Comparison of ENCODE assay signal across 31 cellular contexts in the genomic region with DNA sequence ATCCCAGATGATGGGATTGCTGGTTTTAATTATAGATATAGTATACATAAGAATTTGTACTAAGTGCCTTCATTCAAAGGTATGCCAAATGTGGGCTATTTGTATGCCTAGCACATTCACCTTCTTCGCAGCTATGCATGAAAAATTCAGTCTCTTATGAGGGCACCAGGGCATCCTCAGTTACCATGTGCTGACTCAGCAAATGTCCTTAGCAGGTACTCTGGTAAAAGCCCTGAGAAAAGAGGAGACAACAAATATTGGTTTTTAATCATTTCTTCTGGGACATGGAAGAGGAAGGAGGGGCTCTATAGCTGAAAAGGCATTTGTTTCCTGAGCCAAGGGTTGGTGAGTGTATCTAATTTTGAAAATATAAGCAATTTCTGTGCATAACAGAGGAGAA.
"Had no signal": no experiment of that assay in that cellular context is flagged by ENCODE, and none has a peak within 500 bp of the region (broad histone marks: within the 10 kb centered on the region; RNA-seq: fewer than 3 reads in every experiment).

No MANE protein-coding gene starts in this region.

- H3K27ac ChIP-seq: neutrophil, pancreas, prostate gland, right atrium auricular region, skin epidermis, spleen, suprapubic skin, testis, tibial artery, transverse colon, upper lobe of right lung, uterus had no signal

- H3K27me3 Mint-ChIP-seq: naive thymus-derived CD8-positive, alpha-beta T cell; natural killer cell treated with Interleukin-12 subunit alpha and Interleukin-12 subunit beta and Interleukin-15 and Interleukin-18, amount 100 ng/mL, for 72 hours; stimulated activated memory B cell treated with anti-CD40 and anti-IgM and Interleukin-4, amounts not matched to agents 10 μg/mL and 1 μg/mL and 100 μg/mL, for 72 hours; stimulated activated naive CD8-positive, alpha-beta T cell treated with anti-CD3 and anti-CD28 coated beads, Interleukin-15, amount 100 ng/mL, for 72 hours; type B pancreatic cell had no signal

- H3K4me1 ChIP-seq: pancreas, prostate gland, right atrium auricular region, spleen, suprapubic skin, testis, tibial artery, transverse colon, upper lobe of right lung, uterus had no signal

- H3K36me3 ChIP-seq: neutrophil, pancreas, prostate gland, right atrium auricular region, spleen, suprapubic skin, tibial artery, transverse colon, upper lobe of right lung, uterus had no signal

- H3K9me3 ChIP-seq: neutrophil, pancreas, prostate gland, suprapubic skin, testis, transverse colon, upper lobe of right lung, uterus had no signal

- FAIRE-seq: pancreas had no signal

- H3K4me2 ChIP-seq: smooth muscle cell had no signal

- H3K4me3 ChIP-seq: pancreas, prostate gland, right atrium auricular region, skin epidermis, smooth muscle cell, spleen, suprapubic skin, testis, tibial artery, transverse colon, upper lobe of right lung, uterus had no signal

- ATAC-seq: naive thymus-derived CD8-positive, alpha-beta T cell; natural killer cell treated with Interleukin-12 subunit alpha and Interleukin-12 subunit beta and Interleukin-15 and Interleukin-18, amount 100 ng/mL, for 72 hours; pancreas; sciatic nerve; stimulated activated memory B cell treated with anti-CD40 and anti-IgM and Interleukin-4, amounts not matched to agents 10 μg/mL and 1 μg/mL and 100 μg/mL, for 72 hours; stimulated activated naive CD8-positive, alpha-beta T cell treated with anti-CD3 and anti-CD28 coated beads, Interleukin-15, amount 100 ng/mL, for 72 hours; stimulated activated naive CD8-positive, alpha-beta T cell treated with anti-CD3 and anti-CD28 coated beads, Interleukin-15, Interleukin-2, amounts not matched to agents 100 U/mL and 50 U/mL, for 24 hours; upper lobe of right lung had no signal

- H3K4me1 Mint-ChIP-seq: naive thymus-derived CD8-positive, alpha-beta T cell; nephron progenitor cell; neural crest cell; stimulated activated memory B cell treated with anti-CD40 and anti-IgM and Interleukin-4, amounts not matched to agents 10 μg/mL and 1 μg/mL and 100 μg/mL, for 72 hours; stimulated activated naive CD8-positive, alpha-beta T cell treated with anti-CD3 and anti-CD28 coated beads, Interleukin-15, amount 100 ng/mL, for 72 hours had no signal

- H3K27ac Mint-ChIP-seq: naive thymus-derived CD8-positive, alpha-beta T cell; natural killer cell treated with Interleukin-12 subunit alpha and Interleukin-12 subunit beta and Interleukin-15 and Interleukin-18, amount 100 ng/mL, for 72 hours; nephron progenitor cell; stimulated activated memory B cell treated with anti-CD40 and anti-IgM and Interleukin-4, amounts not matched to agents 10 μg/mL and 1 μg/mL and 100 μg/mL, for 72 hours; stimulated activated naive CD8-positive, alpha-beta T cell treated with anti-CD3 and anti-CD28 coated beads, Interleukin-15, amount 100 ng/mL, for 72 hours; type B pancreatic cell had no signal

- DNase-seq: naive thymus-derived CD8-positive, alpha-beta T cell; nephron progenitor cell; nucleus accumbens; pancreas; retina; spleen; stimulated activated CD4-positive, alpha-beta T cell treated with anti-CD3 and anti-CD28 coated beads, Interleukin-12 subunit alpha, Interleukin-12 subunit beta, amount 100 ng/mL, for 4 hours; stimulated activated CD4-positive, alpha-beta T cell treated with anti-CD3 and anti-CD28 coated beads, Interleukin-1b, Interleukin-23, amount 100 ng/mL, for 48 hours; stimulated activated CD4-positive, alpha-beta T cell treated with anti-CD3 and anti-CD28 coated beads, Interleukin-4, amount 100 ng/mL, for 1 hour; stimulated activated CD4-positive, alpha-beta T cell treated with anti-CD3 and anti-CD28 coated beads, Interleukin-4, amount 100 ng/mL, for 4 hours; stimulated activated CD8-positive, alpha-beta memory T cell treated with anti-CD3 and anti-CD28 coated beads, Interleukin-4, amount 100 ng/mL, for 48 hours; stimulated activated naive CD4-positive, alpha-beta T cell; stimulated activated naive CD8-positive, alpha-beta T cell treated with anti-CD3 and anti-CD28 coated beads, Interleukin-15, amount 100 ng/mL, for 72 hours; stimulated activated naive CD8-positive, alpha-beta T cell treated with anti-CD3 and anti-CD28 coated beads, Interleukin-15, Interleukin-2, amounts not matched to agents 100 U/mL and 50 U/mL, for 24 hours; substantia nigra; testis; tibial artery; transverse colon; upper lobe of right lung; uterus had no signal

- H3K4me3 Mint-ChIP-seq: naive thymus-derived CD8-positive, alpha-beta T cell; natural killer cell treated with Interleukin-12 subunit alpha and Interleukin-12 subunit beta and Interleukin-15 and Interleukin-18, amount 100 ng/mL, for 72 hours; nephron progenitor cell; neural crest cell; stimulated activated memory B cell treated with anti-CD40 and anti-IgM and Interleukin-4, amounts not matched to agents 10 μg/mL and 1 μg/mL and 100 μg/mL, for 72 hours; stimulated activated naive CD8-positive, alpha-beta T cell treated with anti-CD3 and anti-CD28 coated beads, Interleukin-15, amount 100 ng/mL, for 72 hours; type B pancreatic cell had no signal

- H3K36me3 Mint-ChIP-seq: naive thymus-derived CD8-positive, alpha-beta T cell; natural killer cell treated with Interleukin-12 subunit alpha and Interleukin-12 subunit beta and Interleukin-15 and Interleukin-18, amount 100 ng/mL, for 72 hours; stimulated activated memory B cell treated with anti-CD40 and anti-IgM and Interleukin-4, amounts not matched to agents 10 μg/mL and 1 μg/mL and 100 μg/mL, for 72 hours; type B pancreatic cell had no signal

- H3K27me3 ChIP-seq: neutrophil, pancreas, right atrium auricular region, spleen, suprapubic skin, testis, tibial artery, transverse colon, upper lobe of right lung, uterus had no signal

- H3K9me3 Mint-ChIP-seq: nephron progenitor cell had no signal
